21 cellular contexts compared by ENCODE assay signal in genomic region chr17:1976683-1977064, GRCh38. TPM values are rescaled to one million over a fixed set of nuclear protein-coding genes. Genes with fewer than 3 reads are reported as not detected.
DNase-seq lines count a peak whose midpoint lies in the region; ATAC-seq, FAIRE-seq and TF ChIP-seq lines count a peak whose summit lies in the region.
"Had no signal": no experiment of that assay in that cellular context is flagged by ENCODE, and none has a peak within 500 bp of the region (broad histone marks: within the 10 kb centered on the region; RNA-seq: fewer than 3 reads in every experiment).

No MANE protein-coding gene starts in this region.

- H3K4me1 ChIP-seq in HepG2 (ENCODE audit: insufficient read depth, low read length): peaks cover 92% of the 10 kb centered on the region
- H3K4me1 ChIP-seq in right lobe of liver: no peaks in the 10 kb centered on the region
- no peaks in the 10 kb centered on the region for H3K4me1 ChIP-seq in MM.1S (ENCODE audit: low read length)
- H3K4me1 ChIP-seq in A673 (ENCODE audit: insufficient read depth, low read length, poor library complexity, severe bottlenecking): no peaks in the 10 kb centered on the region

- H3K27ac Mint-ChIP-seq in endothelial cell (ENCODE audit: unreplicated experiment): peak overlapping the region; percentile 52
- H3K27ac Mint-ChIP-seq: B cell; CD8-positive, alpha-beta T cell; HFFc6 had no signal

- no peak; the same call in 1 of the 3 replicates for ATAC-seq in HepG2
- ATAC-seq in right lobe of liver: no peak
- no peak for ATAC-seq in HG03460 (IDR thresholded peaks at IDR 0.05; ENCODE audit: unreplicated experiment)

- no peak for FAIRE-seq in HepG2 (lab: Jason Lieb, UNC)
- FAIRE-seq: D721Med, G401.6, GM12891, HTR-8/SVneo had no signal

- H3K9me3 ChIP-seq in HepG2 (ENCODE audit: low read length) (no peaks in the 10 kb centered on the region), right lobe of liver (no peaks in the 10 kb centered on the region), MM.1S (replicated peaks; ENCODE audit: insufficient read depth, low read length) (no peaks in the 10 kb centered on the region), A673 (ENCODE audit: low read depth, low read length, poor library complexity, severe bottlenecking) (no peaks in the 10 kb centered on the region)

- H3K4me3 Mint-ChIP-seq in endothelial cell (ENCODE audit: unreplicated experiment): no peak overlapping the region
- H3K4me3 Mint-ChIP-seq: B cell; CD8-positive, alpha-beta T cell; HFFc6 had no signal

- POLR2A ChIA-PET in HepG2 (lab: Yijun Ruan, JAX) (no interaction called here), A673 (lab: Charles Lee; ENCODE audit: low non-redundant PET) (no interaction called here)

- no peaks in the 10 kb centered on the region for H4K20me1 ChIP-seq in HepG2 (ENCODE audit: insufficient read depth, low read length)
- H4K20me1 ChIP-seq in MM.1S (ENCODE audit: insufficient read depth, low read length): no peaks in the 10 kb centered on the region

- H3K4me3 ChIP-seq in HepG2 (replicated peaks in 1 of 3; ENCODE audit: insufficient read depth in 1 of 3, low read depth in 2 of 3, low read length in 3 of 3) (peak overlapping the region in 1 of 3 experiments; percentile 39; a peak in 1 of 6 replicates), right lobe of liver (no peak overlapping the region), MM.1S (ENCODE audit: low read length) (no peak overlapping the region), A673 (ENCODE audit: low read depth, low read length, poor library complexity, severe bottlenecking) (no peak overlapping the region)

- intact Hi-C loops in HepG2 (cut with micrococcal nuclease; ENCODE audit: unreplicated experiment): loop anchor here (10.0 kb wide), 1 partner anchor 48 kb away; the partner anchor contains the start of gene RTN4RL1
- intact Hi-C loops in right lobe of liver (cut with DNase I): no loop called here
- intact Hi-C loops in A673 (cut with micrococcal nuclease; ENCODE audit: unreplicated experiment): no loop called here

- H3K36me3 ChIP-seq in HepG2 (replicated peaks in 1 of 2; ENCODE audit: control insufficient read depth in 1 of 2, insufficient read depth in 2 of 2, low read length in 2 of 2): no peaks in the 10 kb centered on the region
- H3K36me3 ChIP-seq in right lobe of liver: no peaks in the 10 kb centered on the region
- H3K36me3 ChIP-seq in MM.1S (replicated peaks; ENCODE audit: insufficient read depth, low read length): no peaks in the 10 kb centered on the region
- no peaks in the 10 kb centered on the region for H3K36me3 ChIP-seq in A673 (ENCODE audit: insufficient read depth, low read length, poor library complexity, severe bottlenecking)

- BruUV-seq in HepG2 (replicated peaks; lab: Mats Ljungman, UMichigan) (no TSS peak), A673 (replicated peaks; lab: Mats Ljungman, UMichigan) (no TSS peak)

- H3K4me1 Mint-ChIP-seq in endothelial cell (ENCODE audit: unreplicated experiment): no peaks in the 10 kb centered on the region
- H3K4me1 Mint-ChIP-seq: B cell had no signal

- in situ Hi-C loops in HepG2 (cut with HindIII; ENCODE audit: extremely low pct_ligation_motif_present, low pct_unique_long_range_greater_than_20kb): no loop called here

- WGBS in HepG2 (ENCODE audit: low lambda C conversion rate): 27% methylated on average over 2 of the region's 5 CpGs
- 100% methylated on average over 1 of the region's 5 CpGs for WGBS in right lobe of liver (ENCODE audit: insufficient coverage, low coverage, low lambda C conversion rate, missing lambda C conversion rate)

- H3K4me2 ChIP-seq in HepG2 (ENCODE audit: low read depth, low read length) (peak overlapping the region; percentile 52), MM.1S (ENCODE audit: low read depth, low read length) (peak overlapping the region; percentile 32; the same call in 1 of the 2 replicates)

- TF ChIP-seq EP300 in HepG2 (IDR thresholded peaks at IDR 0.05; ENCODE audit: low read depth in 2 of 2, low read length in 2 of 2) (no peak), HepG2 (CRISPR knock-in tag; IDR thresholded peaks at IDR 0.05; ENCODE audit: borderline replicate concordance) (no peak)

- no peaks in the 10 kb centered on the region for H3K36me3 Mint-ChIP-seq in endothelial cell (ENCODE audit: low read depth, unreplicated experiment)
- H3K36me3 Mint-ChIP-seq: CD14-positive monocyte; CD8-positive, alpha-beta T cell had no signal

- H3K9me2 ChIP-seq in MM.1S (replicated peaks; ENCODE audit: insufficient read depth, low read length): no peaks in the 10 kb centered on the region

- no peak overlapping the region for H3K9ac ChIP-seq in HepG2 (ENCODE audit: insufficient read depth, low read depth, low read length)
- H3K9ac ChIP-seq in MM.1S (ENCODE audit: low read length): no peak overlapping the region

- H3K27ac ChIP-seq in HepG2 (ENCODE audit: extremely low read length, insufficient read depth, low read length) (no peak overlapping the region), right lobe of liver (no peak overlapping the region), MM.1S (ENCODE audit: low read length) (no peak overlapping the region), A673 (ENCODE audit: low read depth, low read length, poor library complexity, severe bottlenecking) (no peak overlapping the region)

- CTCF ChIA-PET in HepG2 (lab: Yijun Ruan, JAX; ENCODE audit: low intra/inter-chr PET ratio, low total read pairs): no interaction called here
- CTCF ChIA-PET in A673 (lab: Charles Lee): no interaction called here

- H3K79me2 ChIP-seq in HepG2 (ENCODE audit: insufficient read depth, low read length) (no peaks in the 10 kb centered on the region), MM.1S (ENCODE audit: low read length) (no peaks in the 10 kb centered on the region)

- H3F3A ChIP-seq in MM.1S (ENCODE audit: insufficient read depth, low read length): no peaks in the 10 kb centered on the region

- TF ChIP-seq RAD21 in HepG2 (CRISPR knock-in tag; IDR thresholded peaks at IDR 0.05): no peak

- no peaks in the 10 kb centered on the region for H3K9me3 Mint-ChIP-seq in endothelial cell (ENCODE audit: unreplicated experiment)
- H3K9me3 Mint-ChIP-seq: CD8-positive, alpha-beta T cell; HFFc6 had no signal

- H2AFZ ChIP-seq in HepG2 (ENCODE audit: low read length) (no peak overlapping the region), MM.1S (ENCODE audit: low read length) (no peak overlapping the region)

- H3K27me3 ChIP-seq in HepG2 (ENCODE audit: control insufficient read depth in 1 of 2, insufficient read depth in 2 of 2, low read length in 2 of 2) (peaks cover 3 to 18% of the 10 kb centered on the region in 2 experiments; a peak in 4 of 5 replicates), right lobe of liver (no peaks in the 10 kb centered on the region), MM.1S (replicated peaks; ENCODE audit: insufficient read depth, low read length) (peaks cover 91% of the 10 kb centered on the region), A673 (replicated peaks; ENCODE audit: insufficient read depth, low read depth, low read length, poor library complexity) (no peaks in the 10 kb centered on the region)

- no peak for TF ChIP-seq CTCF in HepG2 (CRISPR knock-in tag; IDR thresholded peaks at IDR 0.05)
- no peak for TF ChIP-seq CTCF in right lobe of liver (IDR thresholded peaks at IDR 0.05)
- TF ChIP-seq CTCF in MM.1S (IDR thresholded peaks at IDR 0.05; ENCODE audit: low read length): no peak
- no peak for TF ChIP-seq CTCF in endothelial cell (IDR thresholded peaks at IDR 0.05; ENCODE audit: unreplicated experiment)
- no peak for TF ChIP-seq CTCF in A673 (conservative IDR thresholded peaks at IDR 0.05; ENCODE audit: low read depth, low read length)

- peaks cover 10% of the 10 kb centered on the region for H3K27me3 Mint-ChIP-seq in endothelial cell (ENCODE audit: unreplicated experiment)

- TF ChIP-seq POLR2A in HepG2 (IDR thresholded peaks at IDR 0.05; ENCODE audit: insufficient read depth in 1 of 2, low read depth in 2 of 2, low read length in 2 of 2): no peak
- no peak for TF ChIP-seq POLR2A in right lobe of liver (IDR thresholded peaks at IDR 0.05)

- no peak for DNase-seq in HepG2 (ENCODE audit: low spot score)
- no peak for DNase-seq in right lobe of liver
- DNase-seq in MM.1S: no peak
- no peak for DNase-seq in endothelial cell (ENCODE audit: low spot score)
- DNase-seq in NCI-H82 (lab: John Stamatoyannopoulos, UW): no peak
- no peak for DNase-seq in A673 (ENCODE audit: low spot score)
- DNase-seq: COR-L47, DMS153, DMS79 treated with DMSO at 0.1 percent for 48 hours, EL, GOT3, HCEC 1CT, HFFc6 had no signal

RNA-seq across cellular contexts. Expression of gene RTN4RL1, which starts 48.5 kb away (rescaled TPM):
- not detected in 2 replicates for total RNA-seq in HepG2 (2016; rRNA removed; fragmentation: Illumina TruSeq; extraction: Trizol)
- not detected in 2 replicates for total RNA-seq in HepG2 (2016; cell fraction: cytosol; rRNA removed; fragmentation: Illumina TruSeq; extraction: Trizol; ENCODE audit: low read depth)
- total RNA-seq in HepG2 (2016; cell fraction: insoluble cytoplasmic fraction; rRNA removed; fragmentation: Illumina TruSeq; extraction: Trizol): not detected in 2 replicates
- not detected in 2 replicates for total RNA-seq in HepG2 (2016; cell fraction: membrane; rRNA removed; fragmentation: Illumina TruSeq; extraction: Trizol)
- total RNA-seq in HepG2 (2016; cell fraction: nucleus; rRNA removed; fragmentation: Illumina TruSeq; extraction: Trizol): not detected in 2 replicates
- 0.01 TPM in 1 of 2 replicates, not detected in the other for polyA plus RNA-seq in HepG2 (2011; rRNA removed)
- polyA plus RNA-seq in HepG2 (2011; cell fraction: cytosol; rRNA removed): not detected in 2 replicates
- polyA plus RNA-seq in HepG2 (2011; cell fraction: nucleus; rRNA removed): not detected in 2 replicates
- polyA plus RNA-seq in HepG2 (2012): not detected in 2 replicates
- not detected in 2 replicates for polyA plus RNA-seq in HepG2 (2016; cell fraction: cytosol; fragmentation: Illumina TruSeq; extraction: Trizol; ENCODE audit: low read depth)
- not detected in 2 replicates for polyA plus RNA-seq in HepG2 (2016; cell fraction: insoluble cytoplasmic fraction; fragmentation: Illumina TruSeq; extraction: Trizol; ENCODE audit: low read depth)
- 0.05 TPM in 1 of 2 replicates, not detected in the other for polyA plus RNA-seq in HepG2 (2016; cell fraction: membrane; fragmentation: Illumina TruSeq; extraction: Trizol; ENCODE audit: low read depth)
- not detected in 2 replicates for polyA plus RNA-seq in HepG2 (2016; cell fraction: nucleus; fragmentation: Illumina TruSeq; extraction: Trizol; ENCODE audit: insufficient read depth, low read depth)
- 0.08 TPM in 1 of 2 replicates, not detected in the other for polyA minus RNA-seq in HepG2 (2011; rRNA and poly(A)+ RNA removed; ENCODE audit: low replicate concordance)
- not detected in 2 replicates for polyA minus RNA-seq in HepG2 (2011; cell fraction: cytosol; rRNA and poly(A)+ RNA removed)
- polyA minus RNA-seq in HepG2 (2011; cell fraction: nucleus; rRNA and poly(A)+ RNA removed): not detected in 2 replicates
- total RNA-seq in right lobe of liver: 1 to 10 TPM in 5 of 6 experiments, under 1 TPM in 1; 0.54 to 2.6 (median 1.4) TPM
- not detected for total RNA-seq in endothelial cell (ENCODE audit: unreplicated experiment)
- total RNA-seq in A673 (2021): 0.80 and 1.0 TPM in 2 replicates
- total RNA-seq: CD8-positive, alpha-beta T cell had no signal

RNA-seq across cellular contexts. Expression of gene DPH1, which starts 53.3 kb away (rescaled TPM):
- total RNA-seq in HepG2 (2016; rRNA removed; fragmentation: Illumina TruSeq; extraction: Trizol): 14.5 and 25.3 TPM in 2 replicates
- 12.1 and 14.2 TPM in 2 replicates for total RNA-seq in HepG2 (2016; cell fraction: cytosol; rRNA removed; fragmentation: Illumina TruSeq; extraction: Trizol; ENCODE audit: low read depth)
- 12.8 and 22.5 TPM in 2 replicates for total RNA-seq in HepG2 (2016; cell fraction: insoluble cytoplasmic fraction; rRNA removed; fragmentation: Illumina TruSeq; extraction: Trizol)
- 10.3 and 14.0 TPM in 2 replicates for total RNA-seq in HepG2 (2016; cell fraction: membrane; rRNA removed; fragmentation: Illumina TruSeq; extraction: Trizol)
- 16.5 and 22.6 TPM in 2 replicates for total RNA-seq in HepG2 (2016; cell fraction: nucleus; rRNA removed; fragmentation: Illumina TruSeq; extraction: Trizol)
- polyA plus RNA-seq in HepG2 (2011; rRNA removed): 42.8 and 49.5 TPM in 2 replicates
- 18.9 and 24.7 TPM in 2 replicates for polyA plus RNA-seq in HepG2 (2011; cell fraction: cytosol; rRNA removed)
- 184 and 197 TPM in 2 replicates for polyA plus RNA-seq in HepG2 (2011; cell fraction: nucleus; rRNA removed)
- 22.1 and 23.1 TPM in 2 replicates for polyA plus RNA-seq in HepG2 (2012)
- 2.9 and 3.9 TPM in 2 replicates for polyA plus RNA-seq in HepG2 (2016; cell fraction: cytosol; fragmentation: Illumina TruSeq; extraction: Trizol; ENCODE audit: low read depth)
- 12.2 and 15.0 TPM in 2 replicates for polyA plus RNA-seq in HepG2 (2016; cell fraction: insoluble cytoplasmic fraction; fragmentation: Illumina TruSeq; extraction: Trizol; ENCODE audit: low read depth)
- 3.9 and 4.7 TPM in 2 replicates for polyA plus RNA-seq in HepG2 (2016; cell fraction: membrane; fragmentation: Illumina TruSeq; extraction: Trizol; ENCODE audit: low read depth)
- 54.3 and 66.6 TPM in 2 replicates for polyA plus RNA-seq in HepG2 (2016; cell fraction: nucleus; fragmentation: Illumina TruSeq; extraction: Trizol; ENCODE audit: insufficient read depth, low read depth)
- 82.1 and 106 TPM in 2 replicates for polyA minus RNA-seq in HepG2 (2011; rRNA and poly(A)+ RNA removed; ENCODE audit: low replicate concordance)
- polyA minus RNA-seq in HepG2 (2011; cell fraction: cytosol; rRNA and poly(A)+ RNA removed): 15.1 and 19.0 TPM in 2 replicates
- polyA minus RNA-seq in HepG2 (2011; cell fraction: nucleus; rRNA and poly(A)+ RNA removed): 33.1 and 46.4 TPM in 2 replicates
- 10 to 100 TPM; 20.0 to 41.1 (median 25.4) TPM for total RNA-seq in right lobe of liver
- 27.1 TPM for total RNA-seq in endothelial cell (ENCODE audit: unreplicated experiment)
- total RNA-seq in A673 (2021): 51.1 and 60.8 TPM in 2 replicates
